ENCODE assay signal across 15 cellular contexts in genomic region chr11:19680824-19681368, GRCh38. TPM values are rescaled to one million over a fixed set of nuclear protein-coding genes. Genes with fewer than 3 reads are reported as not detected.
DNase-seq lines count a peak whose midpoint lies in the region; ATAC-seq and TF ChIP-seq lines count a peak whose summit lies in the region.
"Had no signal": no experiment of that assay in that cellular context is flagged by ENCODE, and none has a peak within 500 bp of the region (broad histone marks: within the 10 kb centered on the region; RNA-seq: fewer than 3 reads in every experiment).

No MANE protein-coding gene starts in this region.

- no peak for ATAC-seq in HG02973 (IDR thresholded peaks at IDR 0.05; ENCODE audit: unreplicated experiment)
- ATAC-seq: stimulated activated naive CD8-positive, alpha-beta T cell treated with anti-CD3 and anti-CD28 coated beads, Interleukin-15, amount 100 ng/mL, for 72 hours had no signal

- H2BK15ac ChIP-seq in mesenchymal stem cell (ENCODE audit: low read depth, poor library complexity, severe bottlenecking) = no peak overlapping the region

- no peaks in the 10 kb centered on the region for H3K79me1 ChIP-seq in mesenchymal stem cell (replicated peaks; ENCODE audit: low read length, poor library complexity, severe bottlenecking)

- peaks cover 2% of the 10 kb centered on the region for H3K27me3 Mint-ChIP-seq in neural progenitor cell (ENCODE audit: insufficient read depth, low read depth)

- no peak overlapping the region for H2BK120ac ChIP-seq in mesenchymal stem cell (ENCODE audit: low read depth, low read length)

- H4K20me1 ChIP-seq in neural progenitor cell (ENCODE audit: low read depth) = no peaks in the 10 kb centered on the region

- H3K9me3 ChIP-seq in mesenchymal stem cell (ENCODE audit: control insufficient read depth, low read length) (no peaks in the 10 kb centered on the region), tibial artery (no peaks in the 10 kb centered on the region), neural progenitor cell (ENCODE audit: low read depth) (no peaks in the 10 kb centered on the region)
- H3K9me3 ChIP-seq in effector memory CD4-positive, alpha-beta T cell (ENCODE audit: control insufficient read depth, low read length) = no peaks in the 10 kb centered on the region
- H3K9me3 ChIP-seq: body of pancreas, Peyer's patch had no signal

- H2BK12ac ChIP-seq in mesenchymal stem cell (ENCODE audit: low read length in 2 of 2) = no peak overlapping the region

- H3K27ac Mint-ChIP-seq in neural progenitor cell = no peak overlapping the region
- H3K27ac Mint-ChIP-seq: CD4-positive, alpha-beta memory T cell; stimulated activated naive CD8-positive, alpha-beta T cell treated with anti-CD3 and anti-CD28 coated beads, Interleukin-15, amount 100 ng/mL, for 72 hours had no signal

- H2BK5ac ChIP-seq in mesenchymal stem cell (ENCODE audit: low read depth, low read length, poor library complexity, severe bottlenecking) = no peak overlapping the region

- H3K4me1 ChIP-seq in mesenchymal stem cell (ENCODE audit: control insufficient read depth, insufficient read depth, low read depth, low read length) (peaks cover 13% of the 10 kb centered on the region), tibial artery (peaks cover 0 to 78% (median 58%) of the 10 kb centered on the region in 4 donors), neural progenitor cell (peaks cover 12% of the 10 kb centered on the region)
- H3K4me1 ChIP-seq in effector memory CD4-positive, alpha-beta T cell (ENCODE audit: control insufficient read depth, insufficient read depth, low read length, poor library complexity, severe bottlenecking) = no peaks in the 10 kb centered on the region
- H3K4me1 ChIP-seq: Peyer's patch had no signal

- 88% methylated on average over 1 of the region's 4 CpGs for WGBS in mesenchymal stem cell

- DNase-seq in LHCN-M2 (ENCODE audit: low read depth) (peak; percentile 63), astrocyte of the hippocampus (ENCODE audit: low read depth, low spot score) (peak; percentile 50), mesenchymal stem cell (no peak), tibial artery (no peak), neural progenitor cell (ENCODE audit: low spot score) (no peak)
- DNase-seq in effector memory CD4-positive, alpha-beta T cell = no peak
- DNase-seq: activated CD4-positive, alpha-beta T cell treated with anti-CD3 and anti-CD28 coated beads, Interleukin-2, amount 50 U/mL, for 4 hours; CD4-positive, alpha-beta memory T cell; GDM1; NCI-H1417; stimulated activated naive CD8-positive, alpha-beta T cell treated with anti-CD3 and anti-CD28 coated beads, Interleukin-15, amount 100 ng/mL, for 72 hours; T-helper 9 cell had no signal

- H3K9ac ChIP-seq in mesenchymal stem cell (ENCODE audit: low read length) = peak overlapping the region; percentile 72
- no peak overlapping the region for H3K9ac ChIP-seq in neural progenitor cell

- no peaks in the 10 kb centered on the region for H3K79me2 ChIP-seq in neural progenitor cell (ENCODE audit: low read depth)

- peaks cover 3% of the 10 kb centered on the region for H3F3A ChIP-seq in neural progenitor cell (ENCODE audit: low read depth)

- H3K9me3 Mint-ChIP-seq in neural progenitor cell = no peaks in the 10 kb centered on the region
- H3K9me3 Mint-ChIP-seq: stimulated activated naive CD8-positive, alpha-beta T cell treated with anti-CD3 and anti-CD28 coated beads, Interleukin-15, amount 100 ng/mL, for 72 hours had no signal

- H3K4ac ChIP-seq in mesenchymal stem cell (ENCODE audit: low read depth in 1 of 2, low read length in 2 of 2) = no peak overlapping the region

- no peak overlapping the region for H3K18ac ChIP-seq in mesenchymal stem cell (ENCODE audit: low read depth in 1 of 2, low read length in 2 of 2)

- H2AK5ac ChIP-seq in mesenchymal stem cell (ENCODE audit: low read length, severe bottlenecking) = no peak overlapping the region

- H3K4me2 ChIP-seq in mesenchymal stem cell (ENCODE audit: low read length, poor library complexity, severe bottlenecking) (no peak overlapping the region), neural progenitor cell (no peak overlapping the region)

- H4K91ac ChIP-seq in mesenchymal stem cell (ENCODE audit: low read length) = no peak overlapping the region

- H3K36me3 ChIP-seq in mesenchymal stem cell (ENCODE audit: control insufficient read depth in 1 of 2, insufficient read depth in 2 of 2, low read depth in 1 of 2, low read length in 2 of 2) (no peaks in the 10 kb centered on the region), tibial artery (no peaks in the 10 kb centered on the region), neural progenitor cell (no peaks in the 10 kb centered on the region)
- H3K36me3 ChIP-seq in effector memory CD4-positive, alpha-beta T cell (ENCODE audit: control insufficient read depth, insufficient read depth, low read length) = no peaks in the 10 kb centered on the region
- H3K36me3 ChIP-seq: Peyer's patch had no signal

- peak overlapping the region in 1 of 2 experiments; percentile 6 for H3K4me3 ChIP-seq in mesenchymal stem cell (ENCODE audit: insufficient read depth in 1 of 2, low read depth in 1 of 2, low read length in 2 of 2)
- H3K4me3 ChIP-seq in tibial artery = no peak overlapping the region
- H3K4me3 ChIP-seq in effector memory CD4-positive, alpha-beta T cell (ENCODE audit: insufficient read depth, low read depth, low read length, poor library complexity, severe bottlenecking) = no peak overlapping the region
- no peak overlapping the region for H3K4me3 ChIP-seq in neural progenitor cell
- H3K4me3 ChIP-seq: body of pancreas, Peyer's patch had no signal

- TF ChIP-seq CTCF in tibial artery (IDR thresholded peaks at IDR 0.05) = no peak
- no peak for TF ChIP-seq CTCF in neural progenitor cell (IDR thresholded peaks at IDR 0.05)

- peaks cover 63% of the 10 kb centered on the region for H3K4me1 Mint-ChIP-seq in neural progenitor cell
- H3K4me1 Mint-ChIP-seq: CD4-positive, alpha-beta memory T cell; stimulated activated naive CD8-positive, alpha-beta T cell treated with anti-CD3 and anti-CD28 coated beads, Interleukin-15, amount 100 ng/mL, for 72 hours had no signal

- no peak overlapping the region for H3K14ac ChIP-seq in mesenchymal stem cell (ENCODE audit: low read length in 2 of 2)

- H3K36me3 Mint-ChIP-seq in neural progenitor cell = no peaks in the 10 kb centered on the region
- H3K36me3 Mint-ChIP-seq: CD4-positive, alpha-beta memory T cell had no signal

- H3K27me3 ChIP-seq in mesenchymal stem cell (ENCODE audit: control insufficient read depth in 1 of 2, insufficient read depth in 1 of 2, low read length in 2 of 2) (no peaks in the 10 kb centered on the region), tibial artery (no peaks in the 10 kb centered on the region), neural progenitor cell (no peaks in the 10 kb centered on the region)
- no peaks in the 10 kb centered on the region for H3K27me3 ChIP-seq in effector memory CD4-positive, alpha-beta T cell (replicated peaks; ENCODE audit: control insufficient read depth, insufficient read depth, low read length, poor library complexity, severe bottlenecking)
- H3K27me3 ChIP-seq: body of pancreas, Peyer's patch had no signal

- no peak overlapping the region for H4K8ac ChIP-seq in mesenchymal stem cell (ENCODE audit: low read length)

- intact Hi-C loops in tibial artery (cut with DNase I; ENCODE audit: low total_unique reads) = loop anchor here (2.0 kb wide), 1 partner anchor 32 kb away; the partner anchor contains the start of gene NAV2

- no peak overlapping the region for H3K4me3 Mint-ChIP-seq in neural progenitor cell
- H3K4me3 Mint-ChIP-seq: CD4-positive, alpha-beta memory T cell; stimulated activated naive CD8-positive, alpha-beta T cell treated with anti-CD3 and anti-CD28 coated beads, Interleukin-15, amount 100 ng/mL, for 72 hours had no signal

- H2AFZ ChIP-seq in mesenchymal stem cell (ENCODE audit: low read depth, low read length) = no peak overlapping the region
- H2AFZ ChIP-seq in neural progenitor cell (replicated peaks) = no peak overlapping the region

- no peak overlapping the region for H3K27ac ChIP-seq in mesenchymal stem cell (ENCODE audit: low read length, poor library complexity, severe bottlenecking)
- peak overlapping the region; percentile 90 to 91 for H3K27ac ChIP-seq in tibial artery
- H3K27ac ChIP-seq in effector memory CD4-positive, alpha-beta T cell (ENCODE audit: insufficient read depth, low read length, poor library complexity, severe bottlenecking) = no peak overlapping the region
- no peak overlapping the region for H3K27ac ChIP-seq in neural progenitor cell
- H3K27ac ChIP-seq: body of pancreas had no signal

- H3K23ac ChIP-seq in mesenchymal stem cell (ENCODE audit: low read length in 2 of 2) = no peak overlapping the region

RNA-seq across cellular contexts. Expression of gene NAV2, which starts 31.7 kb away (rescaled TPM):
- total RNA-seq in LHCN-M2 (2014; rRNA removed) = 25.4 and 32.3 TPM in 2 replicates
- polyA plus RNA-seq in LHCN-M2 (2012) = 17.1 TPM
- 3.2 TPM for polyA plus RNA-seq in mesenchymal stem cell (2013, experiment 1 of 2)
- polyA plus RNA-seq in mesenchymal stem cell (2013, experiment 2 of 2) = 3.0 TPM
- total RNA-seq in neural progenitor cell (ENCODE audit: low replicate concordance) = 9.6 and 18.1 TPM in 2 replicates

Comparison
In these comparisons a context has a peak if more than half of its experiments do, and no peak if none do; other contexts are left out.
1. DNase-seq: peak in LHCN-M2 (single experiment) and astrocyte of the hippocampus (single experiment); none in mesenchymal stem cell (single experiment), tibial artery (0 of 2), effector memory CD4-positive, alpha-beta T cell (0 of 3) and neural progenitor cell (single experiment).
2. H3K27ac ChIP-seq: peak in tibial artery (2 of 2); none in mesenchymal stem cell (single experiment), effector memory CD4-positive, alpha-beta T cell (single experiment) and neural progenitor cell (single experiment).